1 cellular context compared by ENCODE assay signal in genomic region chr16:29765167-29766032, GRCh38.
TF ChIP-seq lines count a peak whose summit lies in the region.

No MANE protein-coding gene starts in this region.

TF ChIP-seq in HepG2, 621 proteins besides CTCF, POLR2A, EP300 and RAD21 (continued from another document):
- TF ChIP-seq ARID4A (CRISPR knock-in tag; IDR thresholded peaks at IDR 0.05; ENCODE audit: borderline replicate concordance) (peak; percentile 88; the same call in 1 of the 2 replicates), ZFP91 (CRISPR knock-in tag; IDR thresholded peaks at IDR 0.05; ENCODE audit: borderline replicate concordance) (peak; percentile 93)
